In the genomic region with DNA sequence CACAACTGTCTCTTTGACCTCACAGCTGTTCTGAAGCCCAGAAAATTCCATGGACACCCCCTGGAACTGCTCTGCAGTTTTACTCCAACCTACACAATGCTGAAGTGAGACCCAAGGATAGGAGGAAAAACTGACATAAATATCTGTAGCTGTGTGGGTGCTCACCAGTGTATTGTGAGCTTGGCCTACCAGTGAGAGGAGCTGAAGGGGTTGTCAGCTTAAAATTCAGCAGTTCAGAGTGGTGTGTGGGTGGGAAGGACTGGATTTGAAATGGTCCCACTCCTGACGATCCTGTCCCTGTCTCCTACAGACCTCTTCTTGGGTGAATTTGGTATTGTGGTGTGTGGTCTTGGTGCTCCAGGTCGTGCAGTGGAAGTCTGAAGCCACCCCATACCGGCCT, we compare ENCODE assay signal across 1 cellular context.
TF ChIP-seq lines count a peak whose summit lies in the region.

No MANE protein-coding gene starts in this region.

TF ChIP-seq in A549, 52 proteins besides CTCF, POLR2A, EP300 and RAD21 (continued from another document):
- TF ChIP-seq, protein P1, sequence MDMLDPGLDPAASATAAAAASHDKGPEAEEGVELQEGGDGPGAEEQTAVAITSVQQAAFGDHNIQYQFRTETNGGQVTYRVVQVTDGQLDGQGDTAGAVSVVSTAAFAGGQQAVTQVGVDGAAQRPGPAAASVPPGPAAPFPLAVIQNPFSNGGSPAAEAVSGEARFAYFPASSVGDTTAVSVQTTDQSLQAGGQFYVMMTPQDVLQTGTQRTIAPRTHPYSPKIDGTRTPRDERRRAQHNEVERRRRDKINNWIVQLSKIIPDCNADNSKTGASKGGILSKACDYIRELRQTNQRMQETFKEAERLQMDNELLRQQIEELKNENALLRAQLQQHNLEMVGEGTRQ (IDR thresholded peaks at IDR 0.05): no peak
- TF ChIP-seq EHMT2 (IDR thresholded peaks at IDR 0.05; ENCODE audit: low read depth) (no peak), HOXB13 (CRISPR knock-in tag; IDR thresholded peaks at IDR 0.05; ENCODE audit: low read depth) (no peak), HEYL (CRISPR knock-in tag; IDR thresholded peaks at IDR 0.05) (no peak), CHD4 (IDR thresholded peaks at IDR 0.05; ENCODE audit: borderline replicate concordance) (no peak), RARB (CRISPR knock-in tag; IDR thresholded peaks at IDR 0.05) (no peak), MAFK (IDR thresholded peaks at IDR 0.05; ENCODE audit: partially characterized antibody) (no peak), HOXB5 (CRISPR knock-in tag; IDR thresholded peaks at IDR 0.05) (no peak), MAZ (IDR thresholded peaks at IDR 0.05; ENCODE audit: borderline replicate concordance, low read depth, low read length) (no peak), ZC3H11A (IDR thresholded peaks at IDR 0.05) (no peak), NR3C1 (IDR thresholded peaks at IDR 0.05) (no peak), CHD2 (IDR thresholded peaks at IDR 0.05; ENCODE audit: low read length, partially characterized antibody) (no peak)
- TF ChIP-seq, protein P2, sequence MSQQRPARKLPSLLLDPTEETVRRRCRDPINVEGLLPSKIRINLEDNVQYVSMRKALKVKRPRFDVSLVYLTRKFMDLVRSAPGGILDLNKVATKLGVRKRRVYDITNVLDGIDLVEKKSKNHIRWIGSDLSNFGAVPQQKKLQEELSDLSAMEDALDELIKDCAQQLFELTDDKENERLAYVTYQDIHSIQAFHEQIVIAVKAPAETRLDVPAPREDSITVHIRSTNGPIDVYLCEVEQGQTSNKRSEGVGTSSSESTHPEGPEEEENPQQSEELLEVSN (IDR thresholded peaks at IDR 0.05; ENCODE audit: borderline replicate concordance, low read depth): no peak
